ENCODE assay signal across 31 cellular contexts in the genomic region with DNA sequence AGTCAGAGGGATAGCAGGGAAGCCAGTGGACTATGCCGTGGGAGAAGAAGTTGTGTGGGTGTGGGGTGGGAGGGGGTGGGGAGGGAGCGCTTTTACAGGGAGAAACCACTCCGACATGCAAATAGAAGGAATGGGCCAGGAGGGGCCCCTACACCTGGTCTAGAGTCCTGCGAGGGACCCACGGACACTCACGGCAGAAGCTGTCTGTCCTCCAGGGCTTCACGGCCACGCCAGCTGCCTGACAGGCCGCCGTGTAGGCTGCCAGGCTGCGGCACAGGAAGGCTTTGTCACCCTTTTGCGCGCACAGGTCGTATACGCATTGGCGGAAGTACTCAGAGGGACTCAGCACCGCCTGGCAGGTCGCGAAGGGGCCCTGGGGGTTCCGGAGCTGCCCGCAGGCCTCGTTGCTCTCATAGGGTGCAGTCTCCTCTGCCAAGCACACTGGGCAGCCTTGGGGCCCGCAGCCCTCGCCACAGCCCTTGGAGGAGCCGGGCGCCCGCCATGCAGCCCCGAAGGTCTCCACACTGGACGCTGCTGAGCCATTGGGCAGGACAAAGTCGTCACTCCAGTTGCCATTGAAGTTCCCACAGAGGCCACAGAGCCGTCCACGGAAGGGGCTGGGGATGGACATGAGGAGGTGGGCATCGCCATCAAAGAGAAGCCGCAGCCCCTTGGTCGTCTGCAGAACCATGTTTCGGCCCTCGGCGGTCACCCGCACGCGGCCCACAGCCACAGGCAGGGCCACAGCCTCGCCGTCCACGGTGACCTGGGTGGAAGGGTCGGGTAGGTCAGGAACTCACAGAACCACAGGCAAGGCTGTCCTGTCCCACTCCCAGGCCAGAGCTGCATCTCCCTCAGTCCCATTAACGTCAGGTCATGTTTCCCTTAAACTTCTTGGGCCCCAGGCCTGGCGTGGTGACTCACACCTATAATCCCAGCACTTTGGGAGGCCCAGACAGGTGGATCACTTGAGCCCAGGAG.
"Had no signal": no experiment of that assay in that cellular context is flagged by ENCODE, and none has a peak within 500 bp of the region (broad histone marks: within the 10 kb centered on the region; RNA-seq: fewer than 3 reads in every experiment).

No MANE protein-coding gene starts in this region.

- H3K9me3 ChIP-seq: esophagus muscularis mucosa, gastroesophageal sphincter, heart left ventricle, left ventricle myocardium inferior, prostate gland, right atrium auricular region, suprapubic skin, transverse colon, upper lobe of right lung, uterus had no signal

- H3K36me3 Mint-ChIP-seq: natural killer cell treated with Interleukin-12 subunit alpha and Interleukin-12 subunit beta and Interleukin-15 and Interleukin-18, amount 100 ng/mL, for 72 hours had no signal

- H3K27ac ChIP-seq: dorsolateral prefrontal cortex, esophagus muscularis mucosa, foreskin keratinocyte, gastroesophageal sphincter, heart left ventricle, hepatocyte, left ventricle myocardium inferior, prostate gland, right atrium auricular region, suprapubic skin, transverse colon, upper lobe of right lung, uterus had no signal

- ATAC-seq: foreskin keratinocyte; gastroesophageal sphincter; heart left ventricle; left colon; natural killer cell treated with Interleukin-12 subunit alpha and Interleukin-12 subunit beta and Interleukin-15 and Interleukin-18, amount 100 ng/mL, for 72 hours; sciatic nerve; stimulated activated naive CD8-positive, alpha-beta T cell treated with anti-CD3 and anti-CD28 coated beads, Interleukin-15, amount 100 ng/mL, for 72 hours; upper lobe of right lung had no signal

- H3K27ac Mint-ChIP-seq: memory B cell; natural killer cell treated with Interleukin-12 subunit alpha and Interleukin-12 subunit beta and Interleukin-15 and Interleukin-18, amount 100 ng/mL, for 72 hours had no signal

- H3K4me3 Mint-ChIP-seq: memory B cell; natural killer cell treated with Interleukin-12 subunit alpha and Interleukin-12 subunit beta and Interleukin-15 and Interleukin-18, amount 100 ng/mL, for 72 hours; neural crest cell; stimulated activated naive CD8-positive, alpha-beta T cell treated with anti-CD3 and anti-CD28 coated beads, Interleukin-15, amount 100 ng/mL, for 72 hours had no signal

- H3K4me1 Mint-ChIP-seq: memory B cell; neural crest cell; stimulated activated naive CD8-positive, alpha-beta T cell treated with anti-CD3 and anti-CD28 coated beads, Interleukin-15, amount 100 ng/mL, for 72 hours had no signal

- H3K27me3 Mint-ChIP-seq: natural killer cell treated with Interleukin-12 subunit alpha and Interleukin-12 subunit beta and Interleukin-15 and Interleukin-18, amount 100 ng/mL, for 72 hours; stimulated activated naive CD8-positive, alpha-beta T cell treated with anti-CD3 and anti-CD28 coated beads, Interleukin-15, amount 100 ng/mL, for 72 hours had no signal

- H3K4me3 ChIP-seq: dorsolateral prefrontal cortex, esophagus muscularis mucosa, gastroesophageal sphincter, heart left ventricle, hepatocyte, left ventricle myocardium inferior, lung, prostate gland, right atrium auricular region, smooth muscle cell, suprapubic skin, transverse colon, upper lobe of right lung, uterus had no signal

- FAIRE-seq: colon, endothelial cell of umbilical vein, islet of Langerhans had no signal

- H3K4me1 ChIP-seq: esophagus muscularis mucosa, foreskin keratinocyte, gastroesophageal sphincter, heart left ventricle, left ventricle myocardium inferior, prostate gland, right atrium auricular region, suprapubic skin, transverse colon, upper lobe of right lung, uterus had no signal

- DNase-seq: dorsolateral prefrontal cortex; effector CD8-positive, alpha-beta T cell; foreskin keratinocyte; kidney glomerular epithelial cell; left ventricle myocardium inferior; stimulated activated CD4-positive, alpha-beta T cell treated with anti-CD3 and anti-CD28 coated beads, Interleukin-12 subunit alpha, Interleukin-12 subunit beta, amount 100 ng/mL, for 4 hours; stimulated activated CD4-positive, alpha-beta T cell treated with anti-CD3 and anti-CD28 coated beads, Interleukin-1b, Interleukin-23, amount 100 ng/mL, for 48 hours; stimulated activated CD4-positive, alpha-beta T cell treated with anti-CD3 and anti-CD28 coated beads, Interleukin-4, amount 100 ng/mL, for 1 hour; stimulated activated CD8-positive, alpha-beta memory T cell treated with anti-CD3 and anti-CD28 coated beads, Interleukin-4, amount 100 ng/mL, for 48 hours; stimulated activated naive CD4-positive, alpha-beta T cell; stimulated activated naive CD8-positive, alpha-beta T cell treated with anti-CD3 and anti-CD28 coated beads, Interleukin-15, amount 100 ng/mL, for 72 hours; transverse colon; upper lobe of right lung; uterus had no signal

- H3K4me2 ChIP-seq: hepatocyte, smooth muscle cell had no signal

- H3K79me2 ChIP-seq: hepatocyte had no signal

- H3K36me3 ChIP-seq: esophagus muscularis mucosa, gastroesophageal sphincter, heart left ventricle, left ventricle myocardium inferior, prostate gland, right atrium auricular region, suprapubic skin, upper lobe of right lung, uterus had no signal

- H3K27me3 ChIP-seq: foreskin keratinocyte, hepatocyte, right atrium auricular region, suprapubic skin, transverse colon, upper lobe of right lung, uterus had no signal

- H3K9me3 Mint-ChIP-seq: memory B cell; natural killer cell treated with Interleukin-12 subunit alpha and Interleukin-12 subunit beta and Interleukin-15 and Interleukin-18, amount 100 ng/mL, for 72 hours; neural crest cell; stimulated activated naive CD8-positive, alpha-beta T cell treated with anti-CD3 and anti-CD28 coated beads, Interleukin-15, amount 100 ng/mL, for 72 hours had no signal

- H2AFZ ChIP-seq: hepatocyte had no signal
